In the genomic region with DNA sequence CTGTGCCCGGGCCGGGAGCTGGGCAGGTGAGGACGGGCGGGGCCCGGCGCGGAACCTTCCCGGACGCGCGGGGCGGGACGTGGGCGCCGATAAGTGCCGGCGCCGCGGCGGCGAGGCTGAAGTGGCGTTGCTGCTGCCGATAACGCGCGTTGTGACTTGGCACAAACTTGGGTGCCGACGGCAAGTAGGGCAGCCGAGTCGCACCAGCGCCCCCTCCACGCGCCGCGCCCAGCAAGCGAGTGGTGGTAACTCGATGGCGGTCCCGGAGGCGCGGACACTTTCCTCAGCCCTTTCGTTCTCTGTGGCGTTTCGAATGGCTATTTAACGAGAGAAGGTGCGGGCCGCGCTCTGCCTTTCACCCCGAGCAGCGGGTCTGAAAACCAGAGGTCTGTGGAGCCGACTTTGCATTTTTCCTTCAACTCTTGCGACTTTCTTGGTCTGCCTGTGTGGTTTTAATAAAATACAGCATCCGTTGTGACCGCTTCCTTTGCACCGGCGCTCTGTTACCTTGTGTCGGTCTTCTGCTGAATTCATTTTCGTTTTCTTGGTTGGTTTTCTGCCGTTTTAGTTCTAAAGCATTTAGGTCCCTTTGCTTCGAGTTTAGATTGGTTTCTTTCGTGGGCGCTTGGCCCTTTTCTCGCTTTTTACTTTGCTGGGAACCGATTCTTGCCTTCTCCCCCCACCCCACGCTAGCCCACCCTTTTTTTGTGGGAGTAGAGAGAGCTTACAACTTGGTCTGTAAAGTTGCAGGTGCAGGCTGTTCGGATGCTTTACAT, we compare ENCODE assay signal across 8 cellular contexts. TPM values are rescaled to one million over a fixed set of nuclear protein-coding genes. Genes with fewer than 3 reads are reported as not detected.
DNase-seq lines count a peak whose midpoint lies in the region; ATAC-seq and TF ChIP-seq lines count a peak whose summit lies in the region.

No MANE protein-coding gene starts in this region.

- peak in 1 of 2 donors; percentile 9 for TF ChIP-seq RAD21 in liver (IDR thresholded peaks at IDR 0.05)

- peak overlapping the region; percentile 46 to 90 for H3K9ac ChIP-seq in liver (ENCODE audit: low read depth in 1 of 2, low read length in 2 of 2)

- H3K27me3 ChIP-seq in liver (ENCODE audit: control insufficient read depth in 4 of 4, insufficient read depth in 4 of 4, low read length in 3 of 4), result no peaks in the 10 kb centered on the region

- no peaks in the 10 kb centered on the region for H3K36me3 ChIP-seq in liver (ENCODE audit: control insufficient read depth in 4 of 4, insufficient read depth in 3 of 4, low read depth in 1 of 4, low read length in 3 of 4)

- H3K4me1 ChIP-seq in liver (ENCODE audit: control insufficient read depth in 4 of 4, insufficient read depth in 4 of 4, low read length in 3 of 4), result peaks cover 7 to 14% (median 9%) of the 10 kb centered on the region in 4 donors

- TF ChIP-seq CTCF in coronary artery (IDR thresholded peaks at IDR 0.05), result no peak
- TF ChIP-seq CTCF in liver (IDR thresholded peaks at IDR 0.05; ENCODE audit: low read depth, low read length, missing input control), result no peak

- H3K4me3 ChIP-seq in coronary artery (peak overlapping the region; percentile 99), liver (ENCODE audit: low read depth in 1 of 3, low read length in 3 of 3) (peak overlapping the region; percentile 79 to 100 (median 85))

- peak; percentile 61 for DNase-seq in NCI-H1105 treated with DMSO at 0.1 percent for 48 hours (lab: John Stamatoyannopoulos, UW)
- DNase-seq in activated CD4-positive, CD25-positive, alpha-beta regulatory T cell treated with anti-CD3 and anti-CD28 coated beads, Interleukin-2, amount 50 U/mL, for 72 hours, result peak; percentile 74
- peak; percentile 82 for DNase-seq in coronary artery (ENCODE audit: low spot score)
- peak; percentile 69 for DNase-seq in stimulated activated CD4-positive, alpha-beta T cell treated with anti-CD3 and anti-CD28 coated beads, Interleukin-4, amount 100 ng/mL, for 24 hours
- DNase-seq in NCI-H2081 treated with DMSO at 0.1 percent for 48 hours (lab: John Stamatoyannopoulos, UW), result no peak

- no peaks in the 10 kb centered on the region for H3K9me3 ChIP-seq in liver (ENCODE audit: control insufficient read depth in 4 of 4, low read length in 3 of 4)

- ATAC-seq in GM18498 (IDR thresholded peaks at IDR 0.05; ENCODE audit: unreplicated experiment) (peak; percentile 24), HG02642 (IDR thresholded peaks at IDR 0.05; ENCODE audit: poor library complexity, unreplicated experiment) (peak; percentile 30)

- WGBS in liver, result under 1% methylated on average over 66 of the region's 66 CpGs

- peak overlapping the region; percentile 92 to 98 for H3K27ac ChIP-seq in coronary artery
- peak overlapping the region; percentile 86 to 94 for H3K27ac ChIP-seq in liver (ENCODE audit: low read depth in 1 of 2, low read length in 2 of 2)

TF ChIP-seq in liver, 16 proteins besides CTCF, POLR2A, EP300 and RAD21:
- TF ChIP-seq FOXA1 (IDR thresholded peaks at IDR 0.05), result no peak
- no peak for TF ChIP-seq SP1 (IDR thresholded peaks at IDR 0.05)
- TF ChIP-seq TAF1 (conservative IDR thresholded peaks at IDR 0.05), result no peak
- TF ChIP-seq HNF4A (conservative IDR thresholded peaks at IDR 0.05), result no peak
- TF ChIP-seq YY1 (IDR thresholded peaks at IDR 0.05), result peak; percentile 43

RNA-seq across cellular contexts. Expression of gene STK17A, which starts 0.7 kb away (rescaled TPM):
- total RNA-seq in liver, result 10 to 100 TPM in 1 of 2 donors, 1 to 10 TPM in 1; 10.0 to 18.2 TPM
- 1 to 10 TPM; 3.0 to 4.5 TPM for polyA plus RNA-seq in liver
